8 cellular contexts compared by ENCODE assay signal in the genomic region with DNA sequence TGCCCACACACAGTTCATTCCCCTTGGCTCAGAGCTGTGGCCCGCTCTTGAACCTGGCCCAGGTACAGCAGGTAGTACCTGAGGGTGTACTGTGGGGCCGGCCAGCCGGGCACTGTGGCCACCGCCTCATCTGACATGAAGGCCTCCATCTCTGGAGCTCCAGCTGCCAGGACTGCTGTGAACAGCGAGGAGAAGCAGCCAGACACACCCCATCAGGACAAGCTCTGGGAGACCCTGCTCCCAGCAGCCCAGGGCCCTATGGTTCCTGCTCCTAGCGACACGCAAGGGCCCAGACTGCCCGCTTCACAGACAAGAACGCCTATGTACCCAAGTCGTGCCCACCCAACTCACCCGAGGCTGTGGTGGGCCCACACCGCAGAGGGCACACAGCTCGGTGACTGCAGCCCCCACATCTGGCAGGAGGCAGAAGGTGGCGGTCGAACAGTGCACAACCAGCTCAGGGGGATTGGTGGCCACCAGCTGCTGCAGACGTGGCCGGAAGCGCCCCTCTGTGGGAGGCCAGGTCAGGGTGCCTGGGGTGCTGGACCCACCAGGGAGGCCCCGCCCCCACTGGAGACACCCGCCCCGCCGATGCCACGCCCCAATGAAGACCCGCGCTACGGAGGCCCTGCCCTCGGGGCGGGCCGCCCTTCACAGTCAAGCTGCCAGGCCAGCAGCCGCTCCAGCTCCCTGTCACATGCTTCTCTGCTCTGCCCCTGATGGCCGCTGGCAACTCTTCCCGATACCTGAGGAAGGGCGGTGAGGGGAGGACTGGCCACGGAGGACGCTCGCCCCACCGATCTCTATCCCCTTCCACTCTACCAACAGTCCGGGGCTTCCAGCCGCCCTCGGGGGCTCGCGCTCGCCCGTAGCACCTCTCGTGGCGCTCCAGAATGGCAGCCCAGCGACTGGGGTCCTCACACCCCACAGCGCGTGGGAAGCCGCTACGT. TPM values are rescaled to one million over a fixed set of nuclear protein-coding genes. Genes with fewer than 3 reads are reported as not detected.
DNase-seq lines count a peak whose midpoint lies in the region; ATAC-seq and TF ChIP-seq lines count a peak whose summit lies in the region.

No MANE protein-coding gene starts in this region.

- H3K27me3 ChIP-seq in right lobe of liver, result no peaks in the 10 kb centered on the region

- H3K36me3 ChIP-seq in right lobe of liver, result peaks cover 0 to 14% (median 7%) of the 10 kb centered on the region in 4 donors

- intact Hi-C loops in right lobe of liver (cut with DNase I) (no loop called here), posterior vena cava (cut with DNase I) (no loop called here)

- H3K9me3 ChIP-seq in right lobe of liver, result no peaks in the 10 kb centered on the region

- 5% methylated on average over 4 of the region's 51 CpGs for WGBS in right lobe of liver (ENCODE audit: insufficient coverage, low coverage, low lambda C conversion rate, missing lambda C conversion rate)

- DNase-seq in NCI-H1436 (lab: John Stamatoyannopoulos, UW) (peak; percentile 74), NCI-H1436 treated with DMSO at 0.1 percent for 48 hours (lab: John Stamatoyannopoulos, UW) (no peak), NB4 (ENCODE audit: low read depth) (peak; percentile 70), T-helper 9 cell (peak; percentile 42), dermis blood vessel endothelial cell (peak; percentile 64), right lobe of liver (peak; percentile 76 to 89 (median 86)), posterior vena cava (ENCODE audit: low spot score) (no peak)
- peak; percentile 43 to 55 for DNase-seq in stimulated activated CD4-positive, alpha-beta T cell treated with anti-CD3 and anti-CD28 coated beads, Interleukin-4, amount 100 ng/mL, for 4 hours

- peak; percentile 11 to 46 (median 40) for ATAC-seq in right lobe of liver

- peak overlapping the region in 2 of 3 donors; percentile 45 to 55 for H3K27ac ChIP-seq in right lobe of liver

- peak overlapping the region; percentile 34 for H3K4me3 ChIP-seq in NB4 (ENCODE audit: low read depth, low read length)
- H3K4me3 ChIP-seq in right lobe of liver, result peak overlapping the region; percentile 38 to 52 (median 50)

- TF ChIP-seq POLR2A in NB4 (IDR thresholded peaks at IDR 0.05; ENCODE audit: extremely low read depth, insufficient read length) (peak; percentile 37), right lobe of liver (IDR thresholded peaks at IDR 0.05) (no peak)

- TF ChIP-seq CTCF in NB4 (IDR thresholded peaks at IDR 0.05; ENCODE audit: low read depth, low read length) (no peak), right lobe of liver (IDR thresholded peaks at IDR 0.05) (no peak)

- peaks cover 0 to 34% (median 13%) of the 10 kb centered on the region in 4 donors for H3K4me1 ChIP-seq in right lobe of liver

RNA-seq across cellular contexts. Expression of a gene that starts 1.1 kb away (rescaled TPM):
- 93.9 and 94.1 TPM in 2 replicates for total RNA-seq in dermis blood vessel endothelial cell
- total RNA-seq in right lobe of liver, result 10 to 100 TPM; 37.3 to 69.6 (median 54.3) TPM
- 10 to 100 TPM; 73.3 to 79.7 TPM for total RNA-seq in posterior vena cava

RNA-seq across cellular contexts. Expression of a gene that starts 3.7 kb away (rescaled TPM):
- total RNA-seq in dermis blood vessel endothelial cell (0.05 and 0.51 TPM in 2 replicates), right lobe of liver (1 to 10 TPM in 1 of 6 experiments, under 1 TPM in 5; 0.37 to 1.1 (median 0.60) TPM), posterior vena cava (under 1 TPM; 0.71 to 0.79 TPM)

RNA-seq across cellular contexts. Expression of a gene that starts 5.0 kb away (rescaled TPM):
- 34.9 and 45.7 TPM in 2 replicates for total RNA-seq in dermis blood vessel endothelial cell
- total RNA-seq in right lobe of liver, result 10 to 100 TPM; 26.9 to 68.1 (median 36.9) TPM
- 10 to 100 TPM; 49.8 to 58.9 TPM for total RNA-seq in posterior vena cava

RNA-seq across cellular contexts. Expression of a gene that starts 11.1 kb away (rescaled TPM):
- total RNA-seq in dermis blood vessel endothelial cell (2.7 and 5.3 TPM in 2 replicates), right lobe of liver (10 to 100 TPM in 1 of 6 experiments, 1 to 10 TPM in 5; 5.5 to 11.7 (median 9.7) TPM), posterior vena cava (1 to 10 TPM; 7.4 to 7.5 TPM)

RNA-seq across cellular contexts. Expression of a gene that starts 11.2 kb away (rescaled TPM):
- total RNA-seq in dermis blood vessel endothelial cell (32.9 and 49.0 TPM in 2 replicates), right lobe of liver (10 to 100 TPM; 28.5 to 44.8 (median 40.3) TPM), posterior vena cava (10 to 100 TPM; 57.5 to 65.1 TPM)

Comparison
In these comparisons a context has a peak if more than half of its experiments do, and no peak if none do; other contexts are left out.
1. DNase-seq: peak in NCI-H1436 (single experiment), NB4 (single experiment), T-helper 9 cell (single experiment), dermis blood vessel endothelial cell (single experiment), right lobe of liver (3 of 3) and stimulated activated CD4-positive, alpha-beta T cell treated with anti-CD3 and anti-CD28 coated beads, Interleukin-4, amount 100 ng/mL, for 4 hours (2 of 2); none in NCI-H1436 treated with DMSO at 0.1 percent for 48 hours (single experiment) and posterior vena cava (single experiment).